In the genomic region with DNA sequence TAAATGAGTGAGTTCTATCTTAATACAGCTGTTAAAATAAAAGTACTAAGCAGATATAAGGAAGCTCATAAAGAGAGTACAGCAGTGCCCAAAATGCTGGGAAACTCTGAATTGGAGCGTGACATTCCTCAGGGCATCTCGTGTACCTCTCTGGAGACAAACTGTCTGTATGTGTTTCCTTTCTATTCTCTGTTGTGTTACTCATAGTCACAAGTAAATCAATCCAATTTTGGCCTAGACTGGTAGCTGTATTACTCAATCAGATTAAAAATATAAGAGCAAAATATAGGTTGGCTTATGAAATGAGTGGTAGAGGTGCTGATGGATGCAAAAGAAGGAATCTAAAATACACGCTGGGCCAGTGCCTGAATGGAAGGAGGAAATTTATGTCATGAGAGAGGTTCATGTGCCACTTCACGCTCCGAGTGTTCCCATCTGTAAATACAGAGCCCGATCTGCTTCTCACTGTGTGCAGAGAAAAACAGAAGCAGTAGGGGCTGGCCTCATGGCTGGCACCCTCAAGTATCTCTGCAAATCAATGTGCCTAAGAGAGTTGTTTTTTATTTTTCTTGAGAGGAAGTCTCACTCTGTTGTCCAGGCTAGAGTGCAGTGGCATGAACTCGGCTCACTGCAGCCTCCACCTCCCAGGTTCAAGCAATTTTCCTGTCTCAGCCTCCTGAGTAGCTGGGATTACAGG, we compare ENCODE assay signal across 1 cellular context.
TF ChIP-seq lines count a peak whose summit lies in the region.

No MANE protein-coding gene starts in this region.

TF ChIP-seq in GM12878, 131 proteins besides CTCF, POLR2A, EP300 and RAD21 (continued from another document):
- TF ChIP-seq, protein P1, sequence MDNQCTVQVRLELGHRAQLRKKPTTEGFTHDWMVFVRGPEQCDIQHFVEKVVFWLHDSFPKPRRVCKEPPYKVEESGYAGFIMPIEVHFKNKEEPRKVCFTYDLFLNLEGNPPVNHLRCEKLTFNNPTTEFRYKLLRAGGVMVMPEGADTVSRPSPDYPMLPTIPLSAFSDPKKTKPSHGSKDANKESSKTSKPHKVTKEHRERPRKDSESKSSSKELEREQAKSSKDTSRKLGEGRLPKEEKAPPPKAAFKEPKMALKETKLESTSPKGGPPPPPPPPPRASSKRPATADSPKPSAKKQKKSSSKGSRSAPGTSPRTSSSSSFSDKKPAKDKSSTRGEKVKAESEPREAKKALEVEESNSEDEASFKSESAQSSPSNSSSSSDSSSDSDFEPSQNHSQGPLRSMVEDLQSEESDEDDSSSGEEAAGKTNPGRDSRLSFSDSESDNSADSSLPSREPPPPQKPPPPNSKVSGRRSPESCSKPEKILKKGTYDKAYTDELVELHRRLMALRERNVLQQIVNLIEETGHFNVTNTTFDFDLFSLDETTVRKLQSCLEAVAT (IDR thresholded peaks at IDR 0.05) = no peak
- TF ChIP-seq, protein P2, sequence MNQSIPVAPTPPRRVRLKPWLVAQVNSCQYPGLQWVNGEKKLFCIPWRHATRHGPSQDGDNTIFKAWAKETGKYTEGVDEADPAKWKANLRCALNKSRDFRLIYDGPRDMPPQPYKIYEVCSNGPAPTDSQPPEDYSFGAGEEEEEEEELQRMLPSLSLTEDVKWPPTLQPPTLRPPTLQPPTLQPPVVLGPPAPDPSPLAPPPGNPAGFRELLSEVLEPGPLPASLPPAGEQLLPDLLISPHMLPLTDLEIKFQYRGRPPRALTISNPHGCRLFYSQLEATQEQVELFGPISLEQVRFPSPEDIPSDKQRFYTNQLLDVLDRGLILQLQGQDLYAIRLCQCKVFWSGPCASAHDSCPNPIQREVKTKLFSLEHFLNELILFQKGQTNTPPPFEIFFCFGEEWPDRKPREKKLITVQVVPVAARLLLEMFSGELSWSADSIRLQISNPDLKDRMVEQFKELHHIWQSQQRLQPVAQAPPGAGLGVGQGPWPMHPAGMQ (IDR thresholded peaks at IDR 0.05; ENCODE audit: borderline replicate concordance) = no peak
- TF ChIP-seq CBX5 (IDR thresholded peaks at IDR 0.05; ENCODE audit: low read depth) = no peak
- no peak for TF ChIP-seq BCL11A (IDR thresholded peaks at IDR 0.05; ENCODE audit: low read depth, low read length)
- TF ChIP-seq SRF (IDR thresholded peaks at IDR 0.05; ENCODE audit: low read depth in 2 of 2, low read length in 2 of 2) = no peak
- no peak for TF ChIP-seq FOS (IDR thresholded peaks at IDR 0.05; ENCODE audit: borderline replicate concordance, extremely low read depth, insufficient read length)
- no peak for TF ChIP-seq SMARCA5 (IDR thresholded peaks at IDR 0.05)
- no peak for TF ChIP-seq CBX3 (IDR thresholded peaks at IDR 0.05; ENCODE audit: borderline replicate concordance, low read depth)
- no peak for TF ChIP-seq KDM1A (IDR thresholded peaks at IDR 0.05; ENCODE audit: borderline replicate concordance)
- no peak for TF ChIP-seq JUND (IDR thresholded peaks at IDR 0.05; ENCODE audit: low read depth, low read length)
- TF ChIP-seq, protein P3, sequence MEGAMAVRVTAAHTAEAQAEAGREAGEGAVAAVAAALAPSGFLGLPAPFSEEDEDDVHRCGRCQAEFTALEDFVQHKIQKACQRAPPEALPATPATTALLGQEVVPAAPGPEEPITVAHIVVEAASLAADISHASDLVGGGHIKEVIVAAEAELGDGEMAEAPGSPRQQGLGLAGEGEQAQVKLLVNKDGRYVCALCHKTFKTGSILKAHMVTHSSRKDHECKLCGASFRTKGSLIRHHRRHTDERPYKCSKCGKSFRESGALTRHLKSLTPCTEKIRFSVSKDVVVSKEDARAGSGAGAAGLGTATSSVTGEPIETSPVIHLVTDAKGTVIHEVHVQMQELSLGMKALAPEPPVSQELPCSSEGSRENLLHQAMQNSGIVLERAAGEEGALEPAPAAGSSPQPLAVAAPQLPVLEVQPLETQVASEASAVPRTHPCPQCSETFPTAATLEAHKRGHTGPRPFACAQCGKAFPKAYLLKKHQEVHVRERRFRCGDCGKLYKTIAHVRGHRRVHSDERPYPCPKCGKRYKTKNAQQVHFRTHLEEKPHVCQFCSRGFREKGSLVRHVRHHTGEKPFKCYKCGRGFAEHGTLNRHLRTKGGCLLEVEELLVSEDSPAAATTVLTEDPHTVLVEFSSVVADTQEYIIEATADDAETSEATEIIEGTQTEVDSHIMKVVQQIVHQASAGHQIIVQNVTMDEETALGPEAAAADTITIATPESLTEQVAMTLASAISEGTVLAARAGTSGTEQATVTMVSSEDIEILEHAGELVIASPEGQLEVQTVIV (IDR thresholded peaks at IDR 0.05; ENCODE audit: borderline replicate concordance, partially characterized antibody) = no peak
- TF ChIP-seq POU2F2 (IDR thresholded peaks at IDR 0.05; ENCODE audit: borderline replicate concordance, low read depth, low read length) = no peak
